Comparison of ENCODE assay signal across 8 cellular contexts in the genomic region with DNA sequence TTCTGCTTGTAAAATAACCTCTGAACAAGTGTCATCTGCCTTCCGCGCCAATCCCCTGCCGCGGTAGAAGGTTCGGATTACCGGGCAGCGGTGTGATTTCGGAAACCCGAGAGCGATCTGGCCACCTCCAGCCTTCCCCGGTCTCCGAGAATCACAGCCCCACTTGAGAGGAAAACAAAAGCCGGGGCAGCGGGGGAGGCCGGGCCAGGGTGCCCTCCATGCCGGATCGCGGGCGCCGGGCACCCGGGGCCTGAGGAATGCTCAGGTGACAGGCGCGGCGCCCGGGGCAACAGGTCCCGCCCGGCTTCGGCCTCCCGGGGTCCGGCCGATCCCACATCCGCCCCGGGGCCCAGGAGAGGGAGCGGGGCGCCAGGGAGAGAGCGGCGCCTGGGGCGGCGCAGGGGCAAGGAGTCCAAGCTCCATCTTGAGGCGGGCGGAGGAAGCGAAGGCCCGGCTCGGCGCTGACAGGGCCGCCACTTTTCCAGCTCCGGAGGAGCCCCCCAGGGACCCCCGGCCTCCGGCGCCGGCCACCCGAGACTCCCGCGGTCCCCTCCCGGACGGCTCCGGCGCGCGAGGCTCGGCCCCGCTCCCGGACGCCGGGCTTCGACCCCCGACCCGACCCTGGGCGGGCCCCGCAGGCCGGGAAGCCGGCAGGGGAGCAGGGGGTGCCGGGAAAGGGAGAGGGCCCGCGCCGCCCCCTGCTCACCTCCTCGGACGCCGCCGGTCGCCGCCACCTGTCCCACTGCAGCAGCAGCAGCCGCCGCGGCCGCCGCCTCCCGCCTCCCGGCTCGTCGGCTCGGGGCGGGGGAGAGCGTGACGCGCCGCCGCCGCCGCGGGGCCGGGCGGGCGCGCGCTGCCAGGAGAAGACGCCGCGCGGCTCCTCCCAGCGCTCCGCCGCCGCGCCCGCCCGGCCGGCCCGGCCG. TPM values are rescaled to one million over a fixed set of nuclear protein-coding genes. Genes with fewer than 3 reads are reported as not detected.
A peak's percentile ranks its signal among the peaks of the same experiment; 100 is the strongest.
DNase-seq lines count a peak whose midpoint lies in the region; ATAC-seq and TF ChIP-seq lines count a peak whose summit lies in the region.

CLIP1 (minus strand) TSS at position 855 of the 923 bp plus-strand sequence. CDS start 42,217 bp downstream, outside the sequence.

- no peaks in the 10 kb centered on the region for H3K27me3 Mint-ChIP-seq in activated CD8-positive, alpha-beta T cell treated with anti-CD3 and anti-CD28 coated beads for 36 hours

- H3K4me3 Mint-ChIP-seq in activated CD8-positive, alpha-beta T cell treated with anti-CD3 and anti-CD28 coated beads for 36 hours = peak within 1 kb of the TSS; percentile 94

- peak within 1 kb of the TSS; percentile 87 for H3K27ac Mint-ChIP-seq in activated CD8-positive, alpha-beta T cell treated with anti-CD3 and anti-CD28 coated beads for 36 hours

- DNase-seq in SIG-M5 treated with dmso at 0.1 percent for 504 hours (lab: John Stamatoyannopoulos, UW; ENCODE audit: unreplicated experiment) (peak; percentile 64), SIG-M5 (lab: John Stamatoyannopoulos, UW) (no peak), NCI-H2227 treated with DMSO at 0.1 percent for 48 hours (lab: John Stamatoyannopoulos, UW) (peak; percentile 17), lung microvascular endothelial cell (ENCODE audit: low read depth in 2 of 2) (peak; percentile 59 to 78)
- peak; percentile 62 for DNase-seq in activated CD8-positive, alpha-beta T cell treated with anti-CD3 and anti-CD28 coated beads for 36 hours
- DNase-seq in effector CD4-positive, alpha-beta T cell = peak; percentile 38
- DNase-seq in stimulated activated CD8-positive, alpha-beta memory T cell treated with anti-CD3 and anti-CD28 coated beads, Interleukin-15, amount 100 ng/mL, for 24 hours (ENCODE audit: low read depth) = peak; percentile 40

- ATAC-seq in HG02852 (IDR thresholded peaks at IDR 0.05; ENCODE audit: unreplicated experiment) = peak; percentile 55
- ATAC-seq in activated CD8-positive, alpha-beta T cell treated with anti-CD3 and anti-CD28 coated beads for 36 hours = peak; percentile 78

- H3K36me3 Mint-ChIP-seq in activated CD8-positive, alpha-beta T cell treated with anti-CD3 and anti-CD28 coated beads for 36 hours (ENCODE audit: low read depth) = no peaks in the 10 kb centered on the region

- CTCF ChIA-PET in activated CD8-positive, alpha-beta T cell treated with anti-CD3 and anti-CD28 coated beads for 36 hours (lab: Charles Lee) = interaction anchor here (1.7 to 4.5 kb wide), 3 partner anchors 9 to 50 kb away, joined by 7 to 29 read pairs (median 20); no protein-coding TSS in a partner anchor

- POLR2A ChIA-PET in activated CD8-positive, alpha-beta T cell treated with anti-CD3 and anti-CD28 coated beads for 36 hours (lab: Charles Lee) = interaction anchor here (0.9 to 2.3 kb wide), 4 partner anchors 8 to 79 kb away, joined by 5 to 10 read pairs (median 6); partner anchors contain the start of gene ZCCHC8

- peaks cover 31% of the 10 kb centered on the region for H3K4me1 Mint-ChIP-seq in activated CD8-positive, alpha-beta T cell treated with anti-CD3 and anti-CD28 coated beads for 36 hours (ENCODE audit: low read depth)

- H3K9me3 Mint-ChIP-seq in activated CD8-positive, alpha-beta T cell treated with anti-CD3 and anti-CD28 coated beads for 36 hours = no peaks in the 10 kb centered on the region

- intact Hi-C loops in activated CD8-positive, alpha-beta T cell treated with anti-CD3 and anti-CD28 coated beads for 36 hours (cut with micrococcal nuclease) = loop anchor here (2.0 kb wide), 1 partner anchor 49 kb away; no protein-coding TSS in a partner anchor

- TF ChIP-seq CTCF in activated CD8-positive, alpha-beta T cell treated with anti-CD3 and anti-CD28 coated beads for 36 hours (IDR thresholded peaks at IDR 0.05) = peak; percentile 60

RNA-seq across cellular contexts. Expression of gene CLIP1, which starts in this region (rescaled TPM):
- 10 to 100 TPM; 29.4 to 32.4 TPM for total RNA-seq in activated CD8-positive, alpha-beta T cell treated with anti-CD3 and anti-CD28 coated beads for 36 hours
- total RNA-seq in lung microvascular endothelial cell = 20.7 and 29.2 TPM in 2 replicates
